Comparison of ENCODE assay signal across 32 cellular contexts in genomic region chr10:123620621-123621020, GRCh38. TPM values are rescaled to one million over a fixed set of nuclear protein-coding genes. Genes with fewer than 3 reads are reported as not detected.
"Had no signal": no experiment of that assay in that cellular context is flagged by ENCODE, and none has a peak within 500 bp of the region (broad histone marks: within the 10 kb centered on the region; RNA-seq: fewer than 3 reads in every experiment).

No MANE protein-coding gene starts in this region.

- DNase-seq: Kasumi-1, KG1, MG63, MV-4-11, NCI-H1092, NCI-H1105, NCI-H1417 treated with DMSO at 0.1 percent for 48 hours, NCI-H1436 treated with DMSO at 0.1 percent for 48 hours, NCI-H1694 treated with DMSO at 0.1 percent for 48 hours, NCI-H187 treated with DMSO at 0.1 percent for 48 hours, NCI-H2029, NCI-H2081, NCI-H2171 treated with DMSO at 0.1 percent for 48 hours, NCI-H2227 treated with DMSO at 0.1 percent for 48 hours, NCI-H345, NCI-H446, NCI-H524, NCI-H526, NCI-H69, NCI-H748 treated with DMSO at 0.1 percent for 48 hours, NCI-H82, OCI-M1, PC-3, Peyer's patch, Right ventricle myocardium superior, RPMI8226, SHP77 treated with DMSO at 0.1 percent for 48 hours, SW 1271, T-helper 1 cell had no signal

- H3K4me3 ChIP-seq: MG63, Peyer's patch, SJSA1 had no signal

- H3K9me3 ChIP-seq: MG63, Peyer's patch, SJSA1 had no signal

- H3K27ac ChIP-seq: Peyer's patch, SJSA1 had no signal

- H3K4me1 ChIP-seq: Peyer's patch, SJSA1 had no signal

- ATAC-seq: PC-3 had no signal

- H3K36me3 ChIP-seq: MG63, Peyer's patch, SJSA1 had no signal

- H3K27me3 ChIP-seq: MG63, Peyer's patch, SJSA1 had no signal

RNA-seq across cellular contexts. Expression of gene GPR26, which starts 45.5 kb away (rescaled TPM):
- total RNA-seq: M059J, NCI-H460, PC-3, Peyer's patch, Right ventricle myocardium superior, SJSA1 had no signal
